ENCODE assay signal across 8 cellular contexts in the genomic region with DNA sequence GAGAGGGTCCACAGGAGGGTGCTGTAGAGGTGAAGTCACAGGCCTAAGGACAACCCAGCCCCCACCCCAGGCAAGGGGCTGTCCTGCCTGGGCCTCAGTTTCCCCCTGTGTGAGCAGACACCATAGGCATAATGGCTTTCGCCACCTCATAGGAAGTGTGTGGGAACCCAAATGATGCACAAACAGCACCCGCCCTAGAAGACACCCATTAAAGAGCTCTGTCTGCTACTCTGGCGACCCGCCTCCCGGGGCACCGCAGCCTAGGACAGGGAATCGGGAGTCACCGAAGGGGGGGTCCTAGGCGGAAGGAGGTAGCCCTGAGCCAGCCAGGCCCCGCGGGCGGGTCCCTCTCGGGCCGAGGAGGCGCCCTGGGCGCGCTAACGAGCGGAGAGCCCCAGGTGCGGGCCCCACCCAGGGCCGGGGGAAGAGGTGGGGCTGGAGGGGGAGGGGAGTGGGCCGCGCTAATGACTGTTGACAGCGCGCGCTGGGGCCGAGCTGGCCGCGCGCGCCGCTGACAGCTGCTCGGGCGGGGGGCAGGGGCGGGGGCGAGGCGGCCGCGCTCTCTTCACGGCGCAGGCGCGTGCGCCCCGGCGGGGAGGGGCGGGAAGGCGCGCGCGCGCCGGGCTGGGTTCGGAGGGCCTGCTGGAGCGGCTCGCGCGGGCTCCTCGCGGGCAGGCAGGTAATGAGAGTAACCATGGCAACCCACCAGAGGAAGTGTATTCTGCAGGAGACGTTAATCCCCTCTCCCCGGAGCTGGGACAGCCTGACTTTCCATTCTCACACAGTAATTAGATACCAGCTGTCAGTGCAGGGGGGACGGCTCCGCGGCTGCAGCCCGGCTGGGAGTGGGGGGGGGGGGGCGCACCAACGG. TPM values are rescaled to one million over a fixed set of nuclear protein-coding genes. Genes with fewer than 3 reads are reported as not detected.
A peak's percentile ranks its signal among the peaks of the same experiment; 100 is the strongest.
DNase-seq lines count a peak whose midpoint lies in the region; ATAC-seq and TF ChIP-seq lines count a peak whose summit lies in the region.

No MANE protein-coding gene starts in this region.

- H3K4me3 ChIP-seq in WI38 (ENCODE audit: low read depth, low read length), result peak overlapping the region; percentile 38
- H3K4me3 ChIP-seq in cardiac fibroblast (replicated peaks in 1 of 2; ENCODE audit: low read depth in 2 of 2, low read length in 2 of 2), result peak overlapping the region; percentile 34 to 41
- peak overlapping the region; percentile 29 for H3K4me3 ChIP-seq in kidney epithelial cell (ENCODE audit: low read depth, low read length)

- H3K36me3 ChIP-seq in kidney epithelial cell (ENCODE audit: control insufficient read depth, insufficient read depth, low read length), result no peaks in the 10 kb centered on the region

- TF ChIP-seq CTCF in WI38 (IDR thresholded peaks at IDR 0.05; ENCODE audit: low read depth, low read length) (no peak), cardiac fibroblast (IDR thresholded peaks at IDR 0.05; ENCODE audit: low read depth, low read length) (no peak), kidney epithelial cell (IDR thresholded peaks at IDR 0.05; ENCODE audit: insufficient read depth, low read length, poor library complexity, severe bottlenecking) (no peak)

- ATAC-seq in HG02571 (IDR thresholded peaks at IDR 0.05; ENCODE audit: unreplicated experiment) (peak; percentile 35), GM19452 (IDR thresholded peaks at IDR 0.05; ENCODE audit: unreplicated experiment) (no peak)

- DNase-seq in DMS153 (lab: John Stamatoyannopoulos, UW), result peak; percentile 78
- DNase-seq in NCI-H2081 (lab: John Stamatoyannopoulos, UW), result peak; percentile 97 to 98
- DNase-seq in cardiac fibroblast (ENCODE audit: low read depth in 2 of 2), result no peak
- no peak for DNase-seq in kidney epithelial cell (ENCODE audit: low read depth)
- peak; percentile 46 to 63 for DNase-seq in stimulated activated CD4-positive, alpha-beta T cell treated with anti-CD3 and anti-CD28 coated beads, Interleukin-1b, Interleukin-23, amount 100 ng/mL, for 4 hours (ENCODE audit: low read depth in 2 of 2)

- H3K27me3 ChIP-seq in kidney epithelial cell (ENCODE audit: control insufficient read depth, insufficient read depth, low read length), result peaks cover 23% of the 10 kb centered on the region

RNA-seq across cellular contexts. Expression of gene NOL4L, which starts 48.9 kb away (rescaled TPM):
- total RNA-seq in kidney epithelial cell, result 31.4 and 35.7 TPM in 2 replicates

Comparison
In these comparisons a context has a peak if more than half of its experiments do, and no peak if none do; other contexts are left out.
1. DNase-seq: peak in DMS153 (single experiment), NCI-H2081 (2 of 2) and stimulated activated CD4-positive, alpha-beta T cell treated with anti-CD3 and anti-CD28 coated beads, Interleukin-1b, Interleukin-23, amount 100 ng/mL, for 4 hours (2 of 2); none in cardiac fibroblast (0 of 2) and kidney epithelial cell (single experiment).
2. Peak in every context shown above with its lines, with median percentiles within 50 percentile points of each other: H3K4me3 ChIP-seq.